ENCODE assay signal across 24 cellular contexts in genomic region chr2:44464437-44464836, GRCh38.
"Had no signal": no experiment of that assay in that cellular context is flagged by ENCODE, and none has a peak within 500 bp of the region (broad histone marks: within the 10 kb centered on the region; RNA-seq: fewer than 3 reads in every experiment).

No MANE protein-coding gene starts in this region.

- H3K36me3 ChIP-seq: SJSA1 had no signal

- H3K4me1 Mint-ChIP-seq: IgD-negative memory B cell had no signal

- H3K4me3 Mint-ChIP-seq: IgD-negative memory B cell had no signal

- H3K27me3 Mint-ChIP-seq: IgD-negative memory B cell had no signal

- H3K4me3 ChIP-seq: K562, SJSA1, SK-N-MC had no signal

- H3K9me3 ChIP-seq: SJSA1 had no signal

- H3K27me3 ChIP-seq: SJSA1 had no signal

- H3K9ac ChIP-seq: KMS-11 had no signal

- DNase-seq: MV-4-11, NCI-H1048, NCI-H1105, NCI-H1417, NCI-H1436 treated with DMSO at 0.1 percent for 48 hours, NCI-H1694, NCI-H187 treated with DMSO at 0.1 percent for 48 hours, NCI-H2029 treated with DMSO at 0.1 percent for 48 hours, NCI-H226, NCI-H446, NCI-H510A, NCI-H524 treated with DMSO at 0.1 percent for 48 hours, NCI-H69, NCI-H774, Right ventricle myocardium superior, RPMI8226, SIG-M5, T-helper 2 cell had no signal

- H3K27ac ChIP-seq: HL-60, KMS-11, SJSA1, SK-N-MC had no signal

- H3K36me3 Mint-ChIP-seq: IgD-negative memory B cell had no signal

- ATAC-seq: K562 had no signal

- H3K4me1 ChIP-seq: SJSA1 had no signal

- H3K4me2 ChIP-seq: KMS-11 had no signal
